Comparison of ENCODE assay signal across 14 cellular contexts in genomic region chr14:88026890-88027289, GRCh38.
DNase-seq lines count a peak whose midpoint lies in the region; ATAC-seq and TF ChIP-seq lines count a peak whose summit lies in the region.
"Had no signal": no experiment of that assay in that cellular context is flagged by ENCODE, and none has a peak within 500 bp of the region (broad histone marks: within the 10 kb centered on the region; RNA-seq: fewer than 3 reads in every experiment).

No MANE protein-coding gene starts in this region.

- peak overlapping the region; percentile 74 for H2AFZ ChIP-seq in DND-41 (ENCODE audit: low read depth, low read length)

- peak overlapping the region; percentile 60 for H3K27ac ChIP-seq in DND-41 (ENCODE audit: low read length)
- H3K27ac ChIP-seq: C4-2B had no signal

- no peaks in the 10 kb centered on the region for H3K79me2 ChIP-seq in DND-41 (ENCODE audit: insufficient read depth, low read length)

- peak; percentile 15 for DNase-seq in DND-41
- DNase-seq in OCI-M1 (lab: John Stamatoyannopoulos, UW) = peak; percentile 65
- DNase-seq in GM03348 (ENCODE audit: low spot score) = no peak
- no peak for DNase-seq in ecto neural progenitor cell (ENCODE audit: low spot score)
- no peak for DNase-seq in AG08396 (ENCODE audit: low spot score)
- DNase-seq: left ventricle myocardium superior, NCI-H1105 treated with DMSO at 0.1 percent for 48 hours, NCI-H446 treated with DMSO at 0.1 percent for 48 hours, RPMI8226 had no signal

- peak; percentile 66 for ATAC-seq in DND-41 (ENCODE audit: insufficient read depth, low read depth)
- peak; percentile 55 for ATAC-seq in GM19452 (IDR thresholded peaks at IDR 0.05; ENCODE audit: unreplicated experiment)
- ATAC-seq in HG02884 (IDR thresholded peaks at IDR 0.05; ENCODE audit: unreplicated experiment) = no peak
- ATAC-seq: left ventricle myocardium superior, sciatic nerve had no signal

- H3K4me3 ChIP-seq in DND-41 (ENCODE audit: low read depth in 1 of 2, low read length in 2 of 2) (no peak overlapping the region), endocrine pancreas (ENCODE audit: control insufficient read depth, insufficient read depth, low read length) (peak overlapping the region; percentile 57)

- H3K36me3 ChIP-seq in DND-41 (ENCODE audit: insufficient read depth, low read length) = no peaks in the 10 kb centered on the region
- no peaks in the 10 kb centered on the region for H3K36me3 ChIP-seq in endocrine pancreas (ENCODE audit: control insufficient read depth, insufficient read depth, low read length)

- H3K9me3 ChIP-seq in DND-41 (ENCODE audit: insufficient read depth, low read length, severe bottlenecking) (no peaks in the 10 kb centered on the region), endocrine pancreas (ENCODE audit: control insufficient read depth, low read length) (no peaks in the 10 kb centered on the region)

- TF ChIP-seq CTCF in DND-41 (IDR thresholded peaks at IDR 0.05; ENCODE audit: borderline replicate concordance, extremely low read depth, low read length, poor library complexity, severe bottlenecking) = no peak

- H3K27me3 ChIP-seq in DND-41 (ENCODE audit: insufficient read depth, low read length, poor library complexity) = no peaks in the 10 kb centered on the region
- H3K27me3 ChIP-seq in endocrine pancreas (ENCODE audit: control insufficient read depth, insufficient read depth, low read length) = no peaks in the 10 kb centered on the region

- no peaks in the 10 kb centered on the region for H4K20me1 ChIP-seq in DND-41 (ENCODE audit: insufficient read depth, low read length)

- H3K4me2 ChIP-seq in DND-41 (ENCODE audit: insufficient read depth, low read length) = peak overlapping the region; percentile 26

- H3K4me1 ChIP-seq in DND-41 (ENCODE audit: insufficient read depth, low read length) = peaks cover 30% of the 10 kb centered on the region
- H3K4me1 ChIP-seq in endocrine pancreas (ENCODE audit: control insufficient read depth, insufficient read depth, low read length) = peaks cover 16% of the 10 kb centered on the region

- H3K9ac ChIP-seq in DND-41 (ENCODE audit: low read depth, low read length) (no peak overlapping the region), endocrine pancreas (ENCODE audit: control insufficient read depth, insufficient read depth, low read length) (no peak overlapping the region)

Comparison
In these comparisons a context has a peak if more than half of its experiments do, and no peak if none do; other contexts are left out.
1. DNase-seq: peak in DND-41 (single experiment) and OCI-M1 (single experiment); none in GM03348 (single experiment), ecto neural progenitor cell (single experiment) and AG08396 (single experiment).